ENCODE assay signal across 1 cellular context in the genomic region with DNA sequence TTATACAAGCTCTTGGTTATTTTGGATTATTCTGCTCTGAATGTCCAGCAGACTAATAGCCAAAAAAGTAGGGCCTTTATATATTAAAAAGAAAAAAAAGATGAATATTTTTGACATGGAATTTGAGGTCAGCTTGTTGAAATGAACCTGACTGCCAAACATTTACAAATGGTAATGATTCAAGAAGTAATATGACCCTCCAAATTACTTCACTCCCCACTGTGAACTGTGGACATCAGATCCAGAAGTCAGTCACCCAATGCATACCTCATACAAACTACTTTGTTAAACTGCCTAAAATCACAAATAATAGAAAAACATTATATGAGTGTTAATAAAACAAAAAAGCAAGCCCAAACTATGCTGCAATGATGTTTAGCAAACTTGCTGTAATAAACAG.
A peak's percentile ranks its signal among the peaks of the same experiment; 100 is the strongest.
TF ChIP-seq lines count a peak whose summit lies in the region.

No MANE protein-coding gene starts in this region.

TF ChIP-seq in IMR-90, 13 proteins besides CTCF, POLR2A, EP300 and RAD21:
- TF ChIP-seq CEBPB (IDR thresholded peaks at IDR 0.05; ENCODE audit: low read depth, low read length) = peak; percentile 68
- TF ChIP-seq MAZ (IDR thresholded peaks at IDR 0.05; ENCODE audit: borderline replicate concordance, low read depth, low read length) = no peak
TF ChIP-seq in IMR-90: peak in this region for 1.
